ENCODE assay signal across 16 cellular contexts in genomic region chr20:11270566-11270965, GRCh38.
"Had no signal": no experiment of that assay in that cellular context is flagged by ENCODE, and none has a peak within 500 bp of the region (broad histone marks: within the 10 kb centered on the region; RNA-seq: fewer than 3 reads in every experiment).

No MANE protein-coding gene starts in this region.

- DNase-seq: activated CD4-positive, alpha-beta T cell treated with anti-CD3 and anti-CD28 coated beads, Interleukin-2, amount 10 ng/mL, durations not matched to agents 7 days and 5 days; activated CD8-positive, alpha-beta memory T cell treated with anti-CD3 and anti-CD28 coated beads, Interleukin-2, amount 50 U/mL, for 4 hours; activated CD8-positive, alpha-beta T cell treated with anti-CD3 and anti-CD28 coated beads, Interleukin-2, amount 10 ng/mL, durations not matched to agents 7 days and 5 days; activated T-cell treated with anti-CD3 and anti-CD28 coated beads, Interleukin-2, amount 50 U/mL, for 4 hours; effector CD8-positive, alpha-beta T cell; kidney; stimulated activated CD4-positive, alpha-beta T cell treated with anti-CD3 and anti-CD28 coated beads, Interleukin-12 subunit alpha, Interleukin-12 subunit beta, amount 100 ng/mL, for 4 hours; stimulated activated CD4-positive, alpha-beta T cell treated with anti-CD3 and anti-CD28 coated beads, Interleukin-1b, Interleukin-23, amount 100 ng/mL, for 48 hours; stimulated activated CD8-positive, alpha-beta memory T cell treated with anti-CD3 and anti-CD28 coated beads, Interleukin-4, amount 100 ng/mL, for 48 hours; stimulated activated naive CD4-positive, alpha-beta T cell had no signal

- H3K4me3 ChIP-seq: hepatocyte, left lung, thyroid gland had no signal

- H3K4me2 ChIP-seq: hepatocyte had no signal

- H3K36me3 ChIP-seq: left lung, thyroid gland had no signal

- H3K79me2 ChIP-seq: hepatocyte had no signal

- ATAC-seq: activated CD4-positive, CD25-positive, alpha-beta regulatory T cell treated with anti-CD3 and anti-CD28 coated beads, Interleukin-2, amount 50 U/mL, for 24 hours; activated CD8-positive, alpha-beta T cell treated with anti-CD3 and anti-CD28 coated beads, Interleukin-2, amount 10 ng/mL, durations not matched to agents 7 days and 5 days; activated T-cell treated with anti-CD3 and anti-CD28 coated beads, Interleukin-2, amount 50 U/mL, for 4 hours; left lung had no signal

- H3K9me3 ChIP-seq: left lung, thyroid gland had no signal

- H3K27ac ChIP-seq: hepatocyte, left lung, thyroid gland had no signal

- FAIRE-seq: endothelial cell of umbilical vein, kidney, urothelium cell line had no signal

- H3K27me3 ChIP-seq: hepatocyte, left lung, thyroid gland had no signal

- H2AFZ ChIP-seq: hepatocyte had no signal
